Comparison of ENCODE assay signal across 2 cellular contexts in genomic region chr16:53905028-53905427, GRCh38.
TF ChIP-seq lines count a peak whose summit lies in the region.

No MANE protein-coding gene starts in this region.

TF ChIP-seq in SK-N-SH treated with all-trans-retinoic acid at 6 μM for 48 hours, 23 proteins besides CTCF, POLR2A, EP300 and RAD21 (continued from another document):
- TF ChIP-seq CREB5 (CRISPR knock-in tag; IDR thresholded peaks at IDR 0.05; ENCODE audit: low read depth) (no peak), ZNF70 (CRISPR knock-in tag; IDR thresholded peaks at IDR 0.05) (no peak), TOX (CRISPR knock-in tag; IDR thresholded peaks at IDR 0.05; ENCODE audit: borderline replicate concordance) (no peak)

TF ChIP-seq in SK-N-SH, 30 proteins besides CTCF, POLR2A, EP300 and RAD21 (continued from another document):
- TF ChIP-seq TCF12 (IDR thresholded peaks at IDR 0.05): no peak
TF ChIP-seq in SK-N-SH: peak in this region for 0.
